19 cellular contexts compared by ENCODE assay signal in the genomic region with DNA sequence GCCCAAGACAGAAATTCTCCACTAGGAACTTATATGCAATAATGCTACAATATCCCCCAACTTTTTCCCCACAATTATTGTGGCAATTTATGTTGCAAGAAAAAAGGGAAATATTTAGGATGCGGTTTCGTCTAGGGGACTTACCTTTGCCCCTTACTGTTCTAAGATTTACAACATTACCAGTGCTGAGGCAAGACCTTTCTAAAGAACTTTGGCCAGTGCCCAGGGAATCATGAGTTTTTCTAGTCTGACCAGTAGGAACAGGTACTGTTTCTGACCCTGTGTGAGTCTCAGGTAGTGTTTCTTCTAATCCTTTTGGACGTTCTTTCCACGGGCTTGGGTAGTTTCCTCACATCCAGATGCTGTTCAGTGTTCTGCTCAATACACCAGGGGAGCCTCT.
DNase-seq lines count a peak whose midpoint lies in the region; FAIRE-seq and TF ChIP-seq lines count a peak whose summit lies in the region.
"Had no signal": no experiment of that assay in that cellular context is flagged by ENCODE, and none has a peak within 500 bp of the region (broad histone marks: within the 10 kb centered on the region; RNA-seq: fewer than 3 reads in every experiment).

No MANE protein-coding gene starts in this region.

- DNase-seq in H1 (ENCODE audit: low read depth in 1 of 2, low spot score in 2 of 2) (no peak), esophagus muscularis mucosa (ENCODE audit: extremely low spot score) (peak; percentile 42), prostate gland (ENCODE audit: low spot score) (peak; percentile 12), thyroid gland (peak; percentile 8 to 33), right atrium auricular region (ENCODE audit: low spot score) (no peak), neural progenitor cell (ENCODE audit: low spot score) (no peak), MM.1S (no peak)
- DNase-seq: C1 segment of cervical spinal cord; Calu3; CD4-positive, alpha-beta memory T cell; COR-L47; DMS53; DMS79 treated with DMSO at 0.1 percent for 48 hours; GF-D8; GM23248; H9 had no signal

- no peak overlapping the region for H3K56ac ChIP-seq in H1 (replicated peaks; ENCODE audit: insufficient read length, low read depth, low read length)

- H2AK5ac ChIP-seq in H1 (ENCODE audit: low read depth, low read length) = no peak overlapping the region

- no peak overlapping the region for H3K4ac ChIP-seq in H1 (replicated peaks; ENCODE audit: insufficient read length, low read depth, low read length)

- H3K9me3 ChIP-seq in H1 (ENCODE audit: insufficient read depth in 2 of 2, low read depth in 1 of 2, low read length in 1 of 2) (peaks cover 0 to 3% of the 10 kb centered on the region in 2 experiments; a peak in 1 of 4 replicates), esophagus muscularis mucosa (no peaks in the 10 kb centered on the region), prostate gland (no peaks in the 10 kb centered on the region), thyroid gland (no peaks in the 10 kb centered on the region), right atrium auricular region (no peaks in the 10 kb centered on the region), neural progenitor cell (ENCODE audit: low read depth) (no peaks in the 10 kb centered on the region), MM.1S (replicated peaks; ENCODE audit: insufficient read depth, low read length) (no peaks in the 10 kb centered on the region)

- no peak for TF ChIP-seq POLR2A in H1 (IDR thresholded peaks at IDR 0.05; ENCODE audit: control extremely low read depth in 1 of 2, low read depth in 2 of 2, low read length in 2 of 2)
- no peak for TF ChIP-seq POLR2A in esophagus muscularis mucosa (IDR thresholded peaks at IDR 0.05; ENCODE audit: low read depth)
- TF ChIP-seq POLR2A in prostate gland (IDR thresholded peaks at IDR 0.05) = no peak
- TF ChIP-seq POLR2A in thyroid gland (IDR thresholded peaks at IDR 0.05) = no peak

- no peak overlapping the region for H2BK20ac ChIP-seq in H1 (ENCODE audit: low read length)

- H3K4me3 ChIP-seq in H1 (ENCODE audit: extremely low read depth in 1 of 4, insufficient read depth in 2 of 4, low read depth in 3 of 4, low read length in 4 of 4) (no peak overlapping the region), esophagus muscularis mucosa (no peak overlapping the region), prostate gland (no peak overlapping the region), thyroid gland (replicated peaks in 1 of 3) (no peak overlapping the region), right atrium auricular region (no peak overlapping the region), neural progenitor cell (no peak overlapping the region), MM.1S (ENCODE audit: low read length) (no peak overlapping the region)
- H3K4me3 ChIP-seq: GM23248 had no signal

- no peaks in the 10 kb centered on the region for H3K36me3 ChIP-seq in H1 (ENCODE audit: control insufficient read depth in 2 of 4, insufficient read depth in 4 of 4, low read length in 3 of 4)
- no peaks in the 10 kb centered on the region for H3K36me3 ChIP-seq in esophagus muscularis mucosa
- no peaks in the 10 kb centered on the region for H3K36me3 ChIP-seq in prostate gland
- H3K36me3 ChIP-seq in thyroid gland = no peaks in the 10 kb centered on the region
- no peaks in the 10 kb centered on the region for H3K36me3 ChIP-seq in right atrium auricular region
- H3K36me3 ChIP-seq in neural progenitor cell = no peaks in the 10 kb centered on the region
- H3K36me3 ChIP-seq in MM.1S (replicated peaks; ENCODE audit: insufficient read depth, low read length) = no peaks in the 10 kb centered on the region

- no peak overlapping the region for H2BK5ac ChIP-seq in H1 (ENCODE audit: low read depth, low read length)

- FAIRE-seq in H1 (lab: Jason Lieb, UNC) = no peak
- FAIRE-seq: GM12891, GM18507, GM19239 had no signal

- H3K27ac ChIP-seq in H1 (ENCODE audit: low read depth, low read length) (no peak overlapping the region), esophagus muscularis mucosa (replicated peaks in 1 of 4) (no peak overlapping the region), prostate gland (no peak overlapping the region), thyroid gland (no peak overlapping the region), right atrium auricular region (no peak overlapping the region), neural progenitor cell (no peak overlapping the region), MM.1S (ENCODE audit: low read length) (no peak overlapping the region)
- H3K27ac ChIP-seq: GM23248 had no signal

- H3K4me1 Mint-ChIP-seq in neural progenitor cell = no peaks in the 10 kb centered on the region
- H3K4me1 Mint-ChIP-seq: CD4-positive, alpha-beta memory T cell; H9 had no signal

- H3F3A ChIP-seq in neural progenitor cell (ENCODE audit: low read depth) (no peaks in the 10 kb centered on the region), MM.1S (ENCODE audit: insufficient read depth, low read length) (no peaks in the 10 kb centered on the region)

- no peak for TF ChIP-seq RAD21 in H1 (IDR thresholded peaks at IDR 0.05 in 1 of 2, conservative IDR thresholded peaks at IDR 0.05 in 1 of 2; ENCODE audit: low read depth in 2 of 2, low read length in 2 of 2)

- H3K4me1 ChIP-seq in H1 (replicated peaks in 1 of 4; ENCODE audit: control insufficient read depth in 3 of 4, insufficient read depth in 4 of 4, low read length in 3 of 4) (no peaks in the 10 kb centered on the region), esophagus muscularis mucosa (no peaks in the 10 kb centered on the region), prostate gland (replicated peaks) (no peaks in the 10 kb centered on the region), thyroid gland (no peaks in the 10 kb centered on the region), right atrium auricular region (no peaks in the 10 kb centered on the region), neural progenitor cell (no peaks in the 10 kb centered on the region), MM.1S (ENCODE audit: low read length) (no peaks in the 10 kb centered on the region)

- TF ChIP-seq EP300 in H1 (IDR thresholded peaks at IDR 0.05; ENCODE audit: borderline replicate concordance in 1 of 2, low read depth in 2 of 2, low read length in 2 of 2) (no peak), esophagus muscularis mucosa (IDR thresholded peaks at IDR 0.05) (no peak)

- TF ChIP-seq CTCF in H1 (IDR thresholded peaks at IDR 0.05; ENCODE audit: control extremely low read depth in 1 of 3, insufficient read depth in 1 of 3, low read depth in 1 of 3, low read length in 3 of 3) (no peak), esophagus muscularis mucosa (IDR thresholded peaks at IDR 0.05) (no peak), prostate gland (IDR thresholded peaks at IDR 0.05) (no peak), thyroid gland (IDR thresholded peaks at IDR 0.05) (no peak), right atrium auricular region (IDR thresholded peaks at IDR 0.05) (no peak), neural progenitor cell (IDR thresholded peaks at IDR 0.05) (no peak), MM.1S (IDR thresholded peaks at IDR 0.05; ENCODE audit: low read length) (no peak)

- no peak overlapping the region for H3K27ac Mint-ChIP-seq in neural progenitor cell
- H3K27ac Mint-ChIP-seq: CD4-positive, alpha-beta memory T cell; H9 had no signal

- no peak overlapping the region for H3K14ac ChIP-seq in H1 (ENCODE audit: insufficient read length)

- no peak overlapping the region for H2BK120ac ChIP-seq in H1 (replicated peaks; ENCODE audit: low read depth, low read length)

- H3K9ac ChIP-seq in H1 (replicated peaks in 1 of 4; ENCODE audit: extremely low read depth in 1 of 4, low read depth in 3 of 4, low read length in 3 of 4) (no peak overlapping the region), neural progenitor cell (no peak overlapping the region), MM.1S (ENCODE audit: low read length) (no peak overlapping the region)
- H3K9ac ChIP-seq: GM23248 had no signal

- CTCF ChIA-PET in H1 (lab: Charles Lee; ENCODE audit: partially characterized antibody) = interaction anchor here (0.6 to 1.1 kb wide), 2 partner anchors 21 to 30 kb away, joined by 3 to 4 read pairs; no protein-coding TSS in a partner anchor

- intact Hi-C loops in esophagus muscularis mucosa (cut with DNase I) (no loop called here), prostate gland (cut with DNase I) (no loop called here), thyroid gland (cut with DNase I) (no loop called here)

- no peaks in the 10 kb centered on the region; a peak in 1 of 7 replicates for H3K27me3 ChIP-seq in H1 (replicated peaks in 1 of 4; ENCODE audit: control insufficient read depth in 3 of 4, extremely low read depth in 1 of 4, insufficient read depth in 3 of 4, low read length in 3 of 4)
- H3K27me3 ChIP-seq in esophagus muscularis mucosa = no peaks in the 10 kb centered on the region
- no peaks in the 10 kb centered on the region for H3K27me3 ChIP-seq in prostate gland (replicated peaks; ENCODE audit: insufficient read depth)
- H3K27me3 ChIP-seq in thyroid gland = no peaks in the 10 kb centered on the region
- no peaks in the 10 kb centered on the region for H3K27me3 ChIP-seq in right atrium auricular region
- no peaks in the 10 kb centered on the region for H3K27me3 ChIP-seq in neural progenitor cell
- H3K27me3 ChIP-seq in MM.1S (replicated peaks; ENCODE audit: insufficient read depth, low read length) = no peaks in the 10 kb centered on the region

- no peak overlapping the region for H2BK12ac ChIP-seq in H1 (ENCODE audit: low read depth, low read length)

- no peaks in the 10 kb centered on the region for H3K23me2 ChIP-seq in H1 (ENCODE audit: low read depth, low read length)

- no peak overlapping the region for H3K23ac ChIP-seq in H1 (ENCODE audit: insufficient read length)

- no peaks in the 10 kb centered on the region for H3K36me3 Mint-ChIP-seq in neural progenitor cell
- H3K36me3 Mint-ChIP-seq: CD4-positive, alpha-beta memory T cell had no signal

- H4K5ac ChIP-seq in H1 (ENCODE audit: insufficient read length, low read depth, low read length) = no peak overlapping the region

- no peaks in the 10 kb centered on the region for H3K79me1 ChIP-seq in H1 (ENCODE audit: low read depth, low read length)

- no peak overlapping the region for H3K4me2 ChIP-seq in H1 (ENCODE audit: insufficient read depth in 1 of 2, low read depth in 2 of 2, low read length in 2 of 2)
- H3K4me2 ChIP-seq in neural progenitor cell = no peak overlapping the region
- H3K4me2 ChIP-seq in MM.1S (ENCODE audit: low read depth, low read length) = no peak overlapping the region

- no peaks in the 10 kb centered on the region for H3K27me3 Mint-ChIP-seq in neural progenitor cell (ENCODE audit: insufficient read depth, low read depth)

- H2BK15ac ChIP-seq in H1 (ENCODE audit: low read length) = no peak overlapping the region

- H3K4me3 Mint-ChIP-seq in neural progenitor cell = no peak overlapping the region
- H3K4me3 Mint-ChIP-seq: CD4-positive, alpha-beta memory T cell; H9 had no signal

- H3K18ac ChIP-seq in H1 (ENCODE audit: extremely low read depth, low read length) = no peak overlapping the region

- H4K8ac ChIP-seq in H1 (ENCODE audit: extremely low read depth, insufficient read depth, low read length) = no peak overlapping the region

- H3K79me2 ChIP-seq in H1 (ENCODE audit: control insufficient read depth in 1 of 2, insufficient read depth in 2 of 2, low read length in 2 of 2) (no peaks in the 10 kb centered on the region), neural progenitor cell (ENCODE audit: low read depth) (no peaks in the 10 kb centered on the region), MM.1S (ENCODE audit: low read length) (no peaks in the 10 kb centered on the region)

- no peaks in the 10 kb centered on the region for H3K9me3 Mint-ChIP-seq in neural progenitor cell

- POLR2A ChIA-PET in H1 (lab: Charles Lee; ENCODE audit: partially characterized antibody) = no interaction called here

- H3K9me2 ChIP-seq in MM.1S (replicated peaks; ENCODE audit: insufficient read depth, low read length) = no peaks in the 10 kb centered on the region

- H4K91ac ChIP-seq in H1 (replicated peaks; ENCODE audit: insufficient read length, low read length) = no peak overlapping the region

- no peaks in the 10 kb centered on the region for H4K20me1 ChIP-seq in H1 (replicated peaks in 1 of 2; ENCODE audit: control insufficient read depth in 1 of 2, insufficient read depth in 2 of 2, low read length in 2 of 2)
- no peaks in the 10 kb centered on the region for H4K20me1 ChIP-seq in neural progenitor cell (ENCODE audit: low read depth)
- no peaks in the 10 kb centered on the region for H4K20me1 ChIP-seq in MM.1S (ENCODE audit: insufficient read depth, low read length)

- H2AFZ ChIP-seq in H1 (ENCODE audit: low read length) (peak overlapping the region; percentile 63; the same call in 1 of the 2 replicates), neural progenitor cell (replicated peaks) (no peak overlapping the region), MM.1S (ENCODE audit: low read length) (no peak overlapping the region)
- H2AFZ ChIP-seq: GM23248 had no signal

- 78% methylated on average over 4 of the region's 4 CpGs; no CpG with 5 or more reads in 1 of the 2 experiments for WGBS in H1 (ENCODE audit: extremely low coverage in 1 of 2, insufficient coverage in 1 of 2, insufficient read length in 1 of 2, insufficient replicate concordance in 2 of 2, low coverage in 1 of 2, low lambda C conversion rate in 2 of 2, missing lambda C conversion rate in 1 of 2), 2 experiments
- WGBS in esophagus muscularis mucosa = 73% methylated on average over 4 of the region's 4 CpGs
- 59% methylated on average over 4 of the region's 4 CpGs for WGBS in prostate gland
- WGBS in thyroid gland, 2 donors = 57 to 62% methylated on average over 4 of the region's 4 CpGs

Comparison
In these comparisons a context has a peak if more than half of its experiments do, and no peak if none do; other contexts are left out.
1. DNase-seq: peak in esophagus muscularis mucosa (single experiment), prostate gland (single experiment) and thyroid gland (2 of 2); none in H1 (0 of 2), right atrium auricular region (single experiment), neural progenitor cell (single experiment) and MM.1S (single experiment).